ENCODE assay signal across 9 cellular contexts in the genomic region with DNA sequence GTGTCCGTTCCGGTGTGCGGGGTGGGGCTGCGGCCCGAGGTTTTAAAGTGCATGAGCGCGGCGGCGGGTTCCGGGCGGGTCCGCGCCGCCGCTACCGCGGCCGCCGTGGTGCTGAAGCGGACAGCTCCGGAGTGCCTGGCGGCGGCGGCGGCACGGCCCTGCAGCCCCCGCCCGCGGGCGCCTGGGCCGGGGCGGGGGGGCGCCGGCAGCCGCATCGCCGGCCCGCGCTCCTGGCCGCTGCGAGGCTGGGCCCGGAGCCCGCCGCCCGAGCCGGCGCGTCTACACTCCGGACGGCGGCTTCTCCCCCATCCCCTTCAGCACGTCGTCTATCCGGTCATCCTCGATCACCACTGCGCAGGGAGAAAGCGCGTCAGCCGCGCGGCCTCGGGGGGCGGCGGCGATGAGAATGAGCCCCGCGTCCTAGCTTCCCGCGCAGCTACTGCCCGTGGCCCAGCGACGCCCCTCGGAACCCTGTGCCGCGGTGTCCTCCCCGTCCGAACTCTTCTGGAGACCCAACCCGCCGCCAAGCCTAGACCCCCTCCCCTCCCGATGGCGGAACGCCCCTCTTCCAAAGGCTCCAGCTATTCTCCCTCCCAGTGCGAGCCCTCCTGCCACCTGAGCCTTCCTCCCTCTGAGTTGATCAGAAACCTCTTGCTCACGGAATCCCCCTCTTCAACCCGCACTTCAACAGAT. TPM values are rescaled to one million over a fixed set of nuclear protein-coding genes. Genes with fewer than 3 reads are reported as not detected.
DNase-seq lines count a peak whose midpoint lies in the region; ATAC-seq and TF ChIP-seq lines count a peak whose summit lies in the region.
"Had no signal": no experiment of that assay in that cellular context is flagged by ENCODE, and none has a peak within 500 bp of the region (broad histone marks: within the 10 kb centered on the region; RNA-seq: fewer than 3 reads in every experiment).

No MANE protein-coding gene starts in this region.

- H3K4me1 ChIP-seq in BE2C (no peaks in the 10 kb centered on the region), HEK293 (ENCODE audit: control insufficient read depth, insufficient read depth, low read length) (no peaks in the 10 kb centered on the region; the same call in 1 of the 2 replicates), right lobe of liver (peaks cover 0 to 19% (median 0%) of the 10 kb centered on the region in 4 donors), transverse colon (peaks cover 9 to 30% (median 28%) of the 10 kb centered on the region in 4 donors)

- ATAC-seq in right lobe of liver, result peak; percentile 30 to 74 (median 41)
- no peak for ATAC-seq in HG03159 (IDR thresholded peaks at IDR 0.05; ENCODE audit: unreplicated experiment)

- H3K36me3 ChIP-seq in BE2C (no peaks in the 10 kb centered on the region), HEK293 (ENCODE audit: control insufficient read depth in 2 of 2, insufficient read depth in 1 of 2, low read length in 2 of 2) (peaks cover 0 to 6% of the 10 kb centered on the region in 2 experiments; a peak in 1 of 3 replicates), right lobe of liver (no peaks in the 10 kb centered on the region), transverse colon (no peaks in the 10 kb centered on the region)

- DNase-seq in BE2C, result peak; percentile 55
- DNase-seq in T-helper 2 cell treated with Interferon-gamma antibody and Interleukin-4, amounts not matched to agents 5 μg/mL and 100 μg/mL, for 36 hours (ENCODE audit: low spot score), result peak; percentile 38
- DNase-seq in right lobe of liver, result peak in 1 of 3 donors; percentile 45
- DNase-seq in transverse colon, result peak; percentile 19
- no peak for DNase-seq in AML-193 (lab: John Stamatoyannopoulos, UW)

- peaks cover 41% of the 10 kb centered on the region for H3K27me3 Mint-ChIP-seq in T-helper 2 cell treated with Interferon-gamma antibody and Interleukin-4, amounts not matched to agents 5 μg/mL and 100 μg/mL, for 36 hours (ENCODE audit: low read depth)
- peaks cover 66% of the 10 kb centered on the region for H3K27me3 Mint-ChIP-seq in dendritic cell treated with granulocyte-macrophage colony-stimulating factor and Interleukin-4, amounts not matched to agents 40 ng/mL and 50 ng/mL, for 4 days

- TF ChIP-seq EP300 in transverse colon (IDR thresholded peaks at IDR 0.05; ENCODE audit: low read depth), result no peak

- H3K27me3 ChIP-seq in BE2C (peaks cover 5% of the 10 kb centered on the region; the same call in 1 of the 2 replicates), right lobe of liver (no peaks in the 10 kb centered on the region), transverse colon (peaks cover 68% of the 10 kb centered on the region)

- H3K9me3 ChIP-seq in BE2C (no peaks in the 10 kb centered on the region), HEK293 (ENCODE audit: control insufficient read depth, insufficient read depth, low read depth, low read length) (no peaks in the 10 kb centered on the region), right lobe of liver (no peaks in the 10 kb centered on the region), transverse colon (no peaks in the 10 kb centered on the region)

- peaks cover 11% of the 10 kb centered on the region for H3K36me3 Mint-ChIP-seq in T-helper 2 cell treated with Interferon-gamma antibody and Interleukin-4, amounts not matched to agents 5 μg/mL and 100 μg/mL, for 36 hours (ENCODE audit: low read depth)
- peaks cover 16% of the 10 kb centered on the region for H3K36me3 Mint-ChIP-seq in dendritic cell treated with granulocyte-macrophage colony-stimulating factor and Interleukin-4, amounts not matched to agents 40 ng/mL and 50 ng/mL, for 4 days (ENCODE audit: low read depth)

- in situ Hi-C loops in transverse colon (cut with MboI; ENCODE audit: low pct_ligation_motif_present in 1 of 4, low pct_unique_long_range_greater_than_20kb in 1 of 4, low sequenced_read_pairs in 3 of 4), result loop anchor here in 1 of 4 donors (25.0 kb wide), 1 partner anchor 373 kb away; a partner anchor contains a TSS

- peak overlapping the region; percentile 80 for H3K4me3 Mint-ChIP-seq in T-helper 2 cell treated with Interferon-gamma antibody and Interleukin-4, amounts not matched to agents 5 μg/mL and 100 μg/mL, for 36 hours
- peak overlapping the region; percentile 68 for H3K4me3 Mint-ChIP-seq in dendritic cell treated with granulocyte-macrophage colony-stimulating factor and Interleukin-4, amounts not matched to agents 40 ng/mL and 50 ng/mL, for 4 days

- H3K27ac ChIP-seq in HEK293 (ENCODE audit: extremely low read depth, low read depth, low read length), result no peak overlapping the region
- no peak overlapping the region for H3K27ac ChIP-seq in right lobe of liver
- H3K27ac ChIP-seq in transverse colon, result no peak overlapping the region

- 10% methylated on average over 4 of the region's 85 CpGs for WGBS in right lobe of liver (ENCODE audit: insufficient coverage, low coverage, low lambda C conversion rate, missing lambda C conversion rate)
- 0 to 2% methylated on average over 1 to 48 of the region's 85 CpGs for WGBS in transverse colon (ENCODE audit: low coverage in 1 of 2), 2 donors

- H3K4me3 ChIP-seq in BE2C (ENCODE audit: low read depth, low read length) (peak overlapping the region; percentile 67), HEK293 (ENCODE audit: low read depth, low read length) (peak overlapping the region; percentile 50), right lobe of liver (no peak overlapping the region), transverse colon (peak overlapping the region in 1 of 4 donors; percentile 56)

- peak overlapping the region; percentile 57 for H3K27ac Mint-ChIP-seq in T-helper 2 cell treated with Interferon-gamma antibody and Interleukin-4, amounts not matched to agents 5 μg/mL and 100 μg/mL, for 36 hours
- H3K27ac Mint-ChIP-seq in dendritic cell treated with granulocyte-macrophage colony-stimulating factor and Interleukin-4, amounts not matched to agents 40 ng/mL and 50 ng/mL, for 4 days, result no peak overlapping the region

- TF ChIP-seq POLR2A in right lobe of liver (IDR thresholded peaks at IDR 0.05), result no peak
- no peak for TF ChIP-seq POLR2A in transverse colon (IDR thresholded peaks at IDR 0.05)

- peaks cover 17% of the 10 kb centered on the region for H3K4me1 Mint-ChIP-seq in T-helper 2 cell treated with Interferon-gamma antibody and Interleukin-4, amounts not matched to agents 5 μg/mL and 100 μg/mL, for 36 hours (ENCODE audit: low read depth)
- peaks cover 29% of the 10 kb centered on the region for H3K4me1 Mint-ChIP-seq in dendritic cell treated with granulocyte-macrophage colony-stimulating factor and Interleukin-4, amounts not matched to agents 40 ng/mL and 50 ng/mL, for 4 days (ENCODE audit: low read depth)

- no peaks in the 10 kb centered on the region for H3K9me3 Mint-ChIP-seq in T-helper 2 cell treated with Interferon-gamma antibody and Interleukin-4, amounts not matched to agents 5 μg/mL and 100 μg/mL, for 36 hours
- H3K9me3 Mint-ChIP-seq in dendritic cell treated with granulocyte-macrophage colony-stimulating factor and Interleukin-4, amounts not matched to agents 40 ng/mL and 50 ng/mL, for 4 days, result no peaks in the 10 kb centered on the region

- intact Hi-C loops in dendritic cell treated with granulocyte-macrophage colony-stimulating factor and Interleukin-4, amounts not matched to agents 40 ng/mL and 50 ng/mL, for 4 days (cut with micrococcal nuclease), result no loop called here
- intact Hi-C loops in right lobe of liver (cut with DNase I), result no loop called here
- intact Hi-C loops in transverse colon (cut with DNase I; ENCODE audit: low total_unique reads), result no loop called here

- POLR2A ChIA-PET in HEK293 (lab: Yijun Ruan, JAX), result interaction anchor here (1.2 to 1.6 kb wide), 3 partner anchors 10 to 84 kb away, joined by 3 to 4 read pairs (median 3); a partner anchor contains a TSS

- CTCF ChIA-PET in HEK293 (lab: Yijun Ruan, JAX), result interaction anchor here (1.1 kb wide), 1 partner anchor 9 kb away, joined by 3 read pairs; no protein-coding TSS in a partner anchor

- TF ChIP-seq CTCF in BE2C (IDR thresholded peaks at IDR 0.05; ENCODE audit: low read depth, low read length) (no peak), HEK293 (tag by site-specific recombination; IDR thresholded peaks at IDR 0.05) (no peak), right lobe of liver (IDR thresholded peaks at IDR 0.05) (no peak), transverse colon (IDR thresholded peaks at IDR 0.05) (no peak)

TF ChIP-seq in HEK293, 187 proteins besides CTCF, POLR2A, EP300 and RAD21 (continues in another document):
- 0 out of 2 replicates have a peak, but pooled peaks have one; percentile 17 for TF ChIP-seq ZNF366 (tag by site-specific recombination; conservative IDR thresholded peaks at IDR 0.05)
- no peak for TF ChIP-seq ZNF791 (tag by site-specific recombination; IDR thresholded peaks at IDR 0.05)
- no peak for TF ChIP-seq ZNF311 (tag by site-specific recombination; IDR thresholded peaks at IDR 0.05; ENCODE audit: borderline replicate concordance)
- TF ChIP-seq ZFP41 (tag by site-specific recombination; IDR thresholded peaks at IDR 0.05; ENCODE audit: borderline replicate concordance), result no peak
- TF ChIP-seq KLF8 (tag by site-specific recombination; IDR thresholded peaks at IDR 0.05), result peak; percentile 51; the same call in 1 of the 2 replicates
- TF ChIP-seq, protein P1, sequence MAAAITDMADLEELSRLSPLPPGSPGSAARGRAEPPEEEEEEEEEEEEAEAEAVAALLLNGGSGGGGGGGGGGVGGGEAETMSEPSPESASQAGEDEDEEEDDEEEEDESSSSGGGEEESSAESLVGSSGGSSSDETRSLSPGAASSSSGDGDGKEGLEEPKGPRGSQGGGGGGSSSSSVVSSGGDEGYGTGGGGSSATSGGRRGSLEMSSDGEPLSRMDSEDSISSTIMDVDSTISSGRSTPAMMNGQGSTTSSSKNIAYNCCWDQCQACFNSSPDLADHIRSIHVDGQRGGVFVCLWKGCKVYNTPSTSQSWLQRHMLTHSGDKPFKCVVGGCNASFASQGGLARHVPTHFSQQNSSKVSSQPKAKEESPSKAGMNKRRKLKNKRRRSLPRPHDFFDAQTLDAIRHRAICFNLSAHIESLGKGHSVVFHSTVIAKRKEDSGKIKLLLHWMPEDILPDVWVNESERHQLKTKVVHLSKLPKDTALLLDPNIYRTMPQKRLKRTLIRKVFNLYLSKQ (tag by site-specific recombination; IDR thresholded peaks at IDR 0.05; ENCODE audit: borderline replicate concordance), result no peak

RNA-seq across cellular contexts. Expression of a gene that starts 1.3 kb away (rescaled TPM):
- polyA plus RNA-seq in BE2C (2012; ENCODE audit: insufficient read depth, insufficient read length, low read depth), result 12.8 TPM
- under 1 TPM in 3 of 6 experiments, not detected in 3; 0.21 to 0.42 (median 0.24) TPM for total RNA-seq in right lobe of liver
- total RNA-seq in transverse colon, result not detected

RNA-seq across cellular contexts. Expression of a gene that starts 10.6 kb away (rescaled TPM):
- 70.9 TPM for polyA plus RNA-seq in BE2C (2012; ENCODE audit: insufficient read depth, insufficient read length, low read depth)
- total RNA-seq in right lobe of liver (10 to 100 TPM in 2 of 6 experiments, 1 to 10 TPM in 4; 4.9 to 19.4 (median 7.1) TPM), transverse colon (1 to 10 TPM in 3 of 4 donors, not detected in 1; 4.0 to 7.3 (median 5.9) TPM)

RNA-seq across cellular contexts. Expression of a gene that starts 11.3 kb away (rescaled TPM):
- 245 TPM for polyA plus RNA-seq in BE2C (2012; ENCODE audit: insufficient read depth, insufficient read length, low read depth)
- total RNA-seq in right lobe of liver, result 100 to 1,000 TPM in 2 of 6 experiments, 10 to 100 TPM in 4; 29.3 to 130 (median 35.5) TPM
- 10 to 100 TPM; 37.3 to 67.3 (median 52.2) TPM for total RNA-seq in transverse colon

RNA-seq across cellular contexts. Expression of a gene that starts 15.8 kb away (rescaled TPM):
- 2.0 TPM for polyA plus RNA-seq in BE2C (2012; ENCODE audit: insufficient read depth, insufficient read length, low read depth)
- total RNA-seq in right lobe of liver (not detected), transverse colon (not detected)
- total RNA-seq: glomerular endothelial cell had no signal

RNA-seq across cellular contexts. Expression of a gene that starts 30.6 kb away (rescaled TPM):
- 17.4 TPM for polyA plus RNA-seq in BE2C (2012; ENCODE audit: insufficient read depth, insufficient read length, low read depth)
- total RNA-seq in right lobe of liver (under 1 TPM in 3 of 6 experiments, not detected in 3; 0.21 to 0.59 (median 0.25) TPM), transverse colon (1 to 10 TPM in 2 of 4 donors, under 1 TPM in 1, not detected in 1; 0.95 to 5.0 (median 1.4) TPM)

Comparison
In these comparisons a context has a peak if more than half of its experiments do, and no peak if none do; other contexts are left out.
1. DNase-seq: peak in BE2C (single experiment), T-helper 2 cell treated with Interferon-gamma antibody and Interleukin-4, amounts not matched to agents 5 μg/mL and 100 μg/mL, for 36 hours (single experiment) and transverse colon (single experiment); none in AML-193 (0 of 2).
2. H3K4me3 ChIP-seq: peak in BE2C (single experiment) and HEK293 (single experiment); none in right lobe of liver (0 of 3).